In the genomic region with DNA sequence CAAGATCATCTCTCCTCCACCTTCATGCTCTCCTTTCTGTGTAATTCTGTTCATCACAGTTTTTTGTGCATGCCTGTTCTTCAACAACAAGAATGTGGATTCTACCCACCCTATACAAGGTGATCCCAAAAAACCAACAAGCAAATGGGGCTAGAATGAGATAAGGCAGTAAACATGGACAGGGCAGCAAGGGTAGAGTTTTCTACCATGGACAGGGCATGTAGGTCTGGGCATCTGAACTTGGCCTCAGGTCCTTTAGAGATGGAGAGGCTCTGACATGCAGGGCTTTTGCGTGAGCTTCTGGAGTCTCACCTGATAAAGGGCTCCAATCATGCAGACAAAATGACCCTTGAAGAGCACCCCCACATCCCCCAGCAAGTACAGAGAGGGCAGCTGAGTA, we compare ENCODE assay signal across 10 cellular contexts. TPM values are rescaled to one million over a fixed set of nuclear protein-coding genes. Genes with fewer than 3 reads are reported as not detected.
"Had no signal": no experiment of that assay in that cellular context is flagged by ENCODE, and none has a peak within 500 bp of the region (broad histone marks: within the 10 kb centered on the region; RNA-seq: fewer than 3 reads in every experiment).

No MANE protein-coding gene starts in this region.

- H3K36me3 ChIP-seq: HAP-1 had no signal

- H3K9me3 Mint-ChIP-seq: HFFc6, IgD-negative memory B cell had no signal

- DNase-seq: GOT3, H7, HFFc6, KG1 had no signal

- H3K4me1 ChIP-seq: HAP-1 had no signal

- H3K9me3 ChIP-seq: HAP-1 had no signal

- H3K27ac Mint-ChIP-seq: HFFc6, IgD-negative memory B cell had no signal

- H3K36me3 Mint-ChIP-seq: IgD-negative memory B cell had no signal

- H3K4me1 Mint-ChIP-seq: IgD-negative memory B cell had no signal

- H3K4me3 Mint-ChIP-seq: HFFc6, IgD-negative memory B cell had no signal

- H3K4me3 ChIP-seq: HAP-1, K562 had no signal

- ATAC-seq: HepG2, K562 had no signal

- H3K27me3 Mint-ChIP-seq: IgD-negative memory B cell had no signal

- H3K27ac ChIP-seq: HL-60 had no signal

RNA-seq across cellular contexts. Expression of gene MAP7D2, which starts 36.4 kb away (rescaled TPM):
- total RNA-seq: HT1080 had no signal
